10 cellular contexts compared by ENCODE assay signal in genomic region chr19:35963514-35963913, GRCh38. TPM values are rescaled to one million over a fixed set of nuclear protein-coding genes. Genes with fewer than 3 reads are reported as not detected.
DNase-seq lines count a peak whose midpoint lies in the region; ATAC-seq and TF ChIP-seq lines count a peak whose summit lies in the region.
"Had no signal": no experiment of that assay in that cellular context is flagged by ENCODE, and none has a peak within 500 bp of the region (broad histone marks: within the 10 kb centered on the region; RNA-seq: fewer than 3 reads in every experiment).

No MANE protein-coding gene starts in this region.

- no peak overlapping the region for H3K27ac ChIP-seq in body of pancreas
- H3K27ac ChIP-seq: ascending aorta, parathyroid adenoma had no signal

- in situ Hi-C loops in G401 (cut with HindIII; ENCODE audit: low sequenced_read_pairs), result no loop called here

- H3K27me3 ChIP-seq in body of pancreas, result peaks cover 0 to 11% of the 10 kb centered on the region in 2 donors
- H3K27me3 ChIP-seq: ascending aorta had no signal

- H3K36me3 ChIP-seq in body of pancreas (replicated peaks in 1 of 2; ENCODE audit: insufficient read depth in 1 of 2, low read depth in 2 of 2), result no peaks in the 10 kb centered on the region
- H3K36me3 ChIP-seq: ascending aorta had no signal

- H3K9me3 ChIP-seq in body of pancreas, result no peaks in the 10 kb centered on the region
- H3K9me3 ChIP-seq: ascending aorta had no signal

- peaks cover 11% of the 10 kb centered on the region for H3K4me1 ChIP-seq in body of pancreas

- 2 to 3% methylated on average over 8 to 9 of the region's 9 CpGs for WGBS in body of pancreas, 2 donors

- intact Hi-C loops in body of pancreas (cut with DNase I), result no loop called here

- no peak for ATAC-seq in body of pancreas
- no peak for ATAC-seq in GM21515 (IDR thresholded peaks at IDR 0.05; ENCODE audit: unreplicated experiment)
- no peak for ATAC-seq in HG02981 (IDR thresholded peaks at IDR 0.05; ENCODE audit: unreplicated experiment)

- TF ChIP-seq CTCF in body of pancreas (IDR thresholded peaks at IDR 0.05), result no peak

- TF ChIP-seq POLR2A in body of pancreas (IDR thresholded peaks at IDR 0.05), result no peak

- peak; percentile 73 for DNase-seq in Daoy (ENCODE audit: low read depth)
- DNase-seq in NCI-H460 (ENCODE audit: extremely low read depth, low read depth), result peak; percentile 52
- DNase-seq in body of pancreas, result peak; percentile 30 to 51 (median 36)
- peak; percentile 63 for DNase-seq in mucosa of gallbladder (ENCODE audit: low spot score)
- DNase-seq in NCI-H146 treated with DMSO at 0.1 percent for 48 hours (lab: John Stamatoyannopoulos, UW; ENCODE audit: unreplicated experiment), result no peak
- no peak for DNase-seq in G401 (ENCODE audit: low spot score)

- no peak overlapping the region for H3K4me3 ChIP-seq in body of pancreas
- H3K4me3 ChIP-seq: ascending aorta had no signal

RNA-seq across cellular contexts. Expression of gene LRFN3, which starts 27.3 kb away (rescaled TPM):
- total RNA-seq in Daoy (2014; rRNA removed; shearing (Covaris generic)), result 1.2 and 1.4 TPM in 2 replicates
- 3.5 and 6.1 TPM in 2 replicates for total RNA-seq in NCI-H460 (2014; rRNA removed; shearing (Covaris generic))
- polyA plus RNA-seq in NCI-H460 (2014; cell fraction: nucleus; rRNA removed), result 2.2 and 2.7 TPM in 2 replicates
- total RNA-seq in body of pancreas (10 to 100 TPM; 13.2 to 14.5 TPM), mucosa of gallbladder (23.7 TPM)
- total RNA-seq in G401 (2014; rRNA removed; shearing (Covaris generic)), result 6.2 and 15.8 TPM in 2 replicates

RNA-seq across cellular contexts. Expression of gene SDHAF1, which starts 31.5 kb away (rescaled TPM):
- 44.7 and 49.8 TPM in 2 replicates for total RNA-seq in Daoy (2014; rRNA removed; shearing (Covaris generic))
- total RNA-seq in NCI-H460 (2014; rRNA removed; shearing (Covaris generic)), result 19.8 and 26.1 TPM in 2 replicates
- polyA plus RNA-seq in NCI-H460 (2014; cell fraction: nucleus; rRNA removed), result 47.8 and 57.6 TPM in 2 replicates
- total RNA-seq in body of pancreas (10 to 100 TPM; 33.9 to 39.2 TPM), mucosa of gallbladder (20.0 TPM)
- total RNA-seq in G401 (2014; rRNA removed; shearing (Covaris generic)), result 41.7 and 46.9 TPM in 2 replicates

RNA-seq across cellular contexts. Expression of gene SYNE4, which starts 45.1 kb away (rescaled TPM):
- total RNA-seq in Daoy (2014; rRNA removed; shearing (Covaris generic)), result not detected in 2 replicates
- 0.22 and 0.26 TPM in 2 replicates for total RNA-seq in NCI-H460 (2014; rRNA removed; shearing (Covaris generic))
- 1.6 and 2.4 TPM in 2 replicates for polyA plus RNA-seq in NCI-H460 (2014; cell fraction: nucleus; rRNA removed)
- 1 to 10 TPM; 4.9 to 9.3 TPM for total RNA-seq in body of pancreas
- total RNA-seq in mucosa of gallbladder, result 17.4 TPM
- 0.37 and 1.1 TPM in 2 replicates for total RNA-seq in G401 (2014; rRNA removed; shearing (Covaris generic))
- total RNA-seq: ascending aorta had no signal

RNA-seq across cellular contexts. Expression of gene ALKBH6, which starts 50.5 kb away (rescaled TPM):
- total RNA-seq in Daoy (2014; rRNA removed; shearing (Covaris generic)), result 15.4 and 32.2 TPM in 2 replicates
- 21.1 and 25.6 TPM in 2 replicates for total RNA-seq in NCI-H460 (2014; rRNA removed; shearing (Covaris generic))
- polyA plus RNA-seq in NCI-H460 (2014; cell fraction: nucleus; rRNA removed), result 94.7 and 133 TPM in 2 replicates
- total RNA-seq in body of pancreas, result 10 to 100 TPM in 1 of 2 donors, 1 to 10 TPM in 1; 9.6 to 33.0 TPM
- total RNA-seq in mucosa of gallbladder, result 34.9 TPM
- total RNA-seq in G401 (2014; rRNA removed; shearing (Covaris generic)), result 28.2 and 39.3 TPM in 2 replicates

RNA-seq across cellular contexts. Expression of gene TYROBP, which starts 55.4 kb away (rescaled TPM):
- not detected in 2 replicates for total RNA-seq in Daoy (2014; rRNA removed; shearing (Covaris generic))
- 0.64 TPM in 1 of 2 replicates, not detected in the other for total RNA-seq in NCI-H460 (2014; rRNA removed; shearing (Covaris generic))
- polyA plus RNA-seq in NCI-H460 (2014; cell fraction: nucleus; rRNA removed), result not detected in 2 replicates
- total RNA-seq in body of pancreas (10 to 100 TPM; 19.2 to 38.6 TPM), mucosa of gallbladder (94.6 TPM)
- 7.3 TPM in 1 of 2 replicates, not detected in the other for total RNA-seq in G401 (2014; rRNA removed; shearing (Covaris generic))

Comparison
In these comparisons a context has a peak if more than half of its experiments do, and no peak if none do; other contexts are left out.
1. DNase-seq: peak in Daoy (single experiment), NCI-H460 (single experiment), body of pancreas (4 of 4) and mucosa of gallbladder (single experiment); none in NCI-H146 treated with DMSO at 0.1 percent for 48 hours (single experiment) and G401 (single experiment).